ENCODE assay signal across 19 cellular contexts in the genomic region with DNA sequence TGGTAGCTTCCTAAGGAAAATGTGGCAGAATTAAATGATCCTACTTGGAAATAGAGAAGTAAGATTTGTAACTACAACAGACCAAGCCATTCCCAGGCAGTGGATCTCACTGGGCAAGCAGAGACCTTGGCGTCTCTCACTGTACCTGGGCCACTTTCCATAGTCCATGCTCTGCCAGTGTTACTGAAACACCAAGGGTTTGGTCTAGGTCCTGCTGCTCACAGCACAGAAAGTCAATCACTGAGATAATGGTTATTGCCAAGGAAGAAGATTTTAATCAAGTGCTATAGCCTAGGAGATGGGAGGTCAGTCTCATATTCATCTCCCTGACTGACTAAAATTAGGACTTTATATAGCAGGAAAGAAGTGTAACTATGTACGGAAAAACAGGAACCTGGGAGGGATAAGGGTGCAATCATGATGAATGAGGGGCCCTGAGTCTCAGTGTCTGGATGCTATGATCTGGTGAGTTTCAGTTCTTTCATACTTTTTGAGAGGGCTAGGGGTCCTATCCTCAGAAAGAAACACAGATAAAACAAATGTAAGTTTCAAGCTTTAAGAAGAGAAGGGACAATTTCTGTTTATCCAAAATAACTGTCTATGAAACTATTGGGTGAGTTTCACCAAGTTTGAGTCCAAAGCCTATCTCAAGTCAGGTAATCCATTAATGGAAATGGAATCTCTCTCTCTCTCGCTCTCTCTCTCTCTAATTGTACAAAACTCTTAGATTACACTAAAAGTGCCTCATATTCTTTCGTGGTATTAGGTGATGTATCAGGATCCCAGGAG. TPM values are rescaled to one million over a fixed set of nuclear protein-coding genes. Genes with fewer than 3 reads are reported as not detected.
DNase-seq lines count a peak whose midpoint lies in the region; ATAC-seq and TF ChIP-seq lines count a peak whose summit lies in the region.
"Had no signal": no experiment of that assay in that cellular context is flagged by ENCODE, and none has a peak within 500 bp of the region (broad histone marks: within the 10 kb centered on the region; RNA-seq: fewer than 3 reads in every experiment).

No MANE protein-coding gene starts in this region.

- H4K20me1 ChIP-seq in DOHH2 (ENCODE audit: control insufficient read depth, insufficient read depth, low read depth, low read length) = no peaks in the 10 kb centered on the region

- H3K9me3 ChIP-seq in CD4-positive, alpha-beta T cell (ENCODE audit: control insufficient read depth, low read length) = no peaks in the 10 kb centered on the region
- H3K9me3 ChIP-seq in DOHH2 (ENCODE audit: control insufficient read depth, insufficient read depth, low read length) (no peaks in the 10 kb centered on the region), T-helper 17 cell (ENCODE audit: control insufficient read depth, low read length, poor library complexity, severe bottlenecking) (no peaks in the 10 kb centered on the region), stomach (no peaks in the 10 kb centered on the region)
- H3K9me3 ChIP-seq in effector memory CD4-positive, alpha-beta T cell (ENCODE audit: control insufficient read depth, low read length) = no peaks in the 10 kb centered on the region
- H3K9me3 ChIP-seq: body of pancreas, esophagus muscularis mucosa had no signal

- no peaks in the 10 kb centered on the region for H3K36me3 Mint-ChIP-seq in CD4-positive, alpha-beta T cell (ENCODE audit: low read depth)
- H3K36me3 Mint-ChIP-seq in T-helper 17 cell (ENCODE audit: low read depth) = no peaks in the 10 kb centered on the region

- H3K4me3 ChIP-seq in DOHH2 (ENCODE audit: low read length) (no peak overlapping the region), stomach (no peak overlapping the region)
- no peak overlapping the region for H3K4me3 ChIP-seq in effector memory CD4-positive, alpha-beta T cell (ENCODE audit: insufficient read depth, low read depth, low read length, poor library complexity, severe bottlenecking)
- H3K4me3 ChIP-seq: body of pancreas, esophagus muscularis mucosa had no signal

- no peak for DNase-seq in CD4-positive, alpha-beta T cell
- DNase-seq in T-helper 17 cell = no peak
- DNase-seq in effector memory CD4-positive, alpha-beta T cell = no peak
- DNase-seq in amniotic stem cell (lab: John Stamatoyannopoulos, UW) = no peak
- no peak for DNase-seq in NCI-H82 (lab: John Stamatoyannopoulos, UW)
- no peak for DNase-seq in stomach
- DNase-seq: dermis blood vessel endothelial cell; Karpas-422; mesenchymal stem cell; NCI-H146; NCI-H526 treated with DMSO at 0.1 percent for 48 hours; retina; stimulated activated CD4-positive, alpha-beta T cell treated with anti-CD3 and anti-CD28 coated beads, Interleukin-15, amount 100 ng/mL, for 24 hours had no signal

- H3K27ac ChIP-seq in CD4-positive, alpha-beta T cell (ENCODE audit: low read depth, low read length) = no peak overlapping the region
- H3K27ac ChIP-seq in DOHH2 (ENCODE audit: low read depth, low read length) (no peak overlapping the region), stomach (peak overlapping the region in 1 of 5 donors; percentile 18)
- peak overlapping the region; percentile 20 for H3K27ac ChIP-seq in effector memory CD4-positive, alpha-beta T cell (ENCODE audit: insufficient read depth, low read length, poor library complexity, severe bottlenecking)
- H3K27ac ChIP-seq: body of pancreas, esophagus muscularis mucosa had no signal

- WGBS in stomach, 5 donors = 68 to 88% (median 84%) methylated on average over 4 of the region's 4 CpGs

- ATAC-seq in CD4-positive, alpha-beta T cell (ENCODE audit: poor library complexity) = no peak
- no peak for ATAC-seq in T-helper 17 cell
- ATAC-seq: body of pancreas, Panc1 had no signal

- H3K9me2 ChIP-seq in DOHH2 (replicated peaks; ENCODE audit: control insufficient read depth, low read length) = no peaks in the 10 kb centered on the region

- H3K27me3 Mint-ChIP-seq in CD4-positive, alpha-beta T cell = no peaks in the 10 kb centered on the region
- no peaks in the 10 kb centered on the region for H3K27me3 Mint-ChIP-seq in T-helper 17 cell

- peaks cover 48% of the 10 kb centered on the region for H3K4me1 Mint-ChIP-seq in CD4-positive, alpha-beta T cell (ENCODE audit: low read depth)
- H3K4me1 Mint-ChIP-seq in T-helper 17 cell = peaks cover 38% of the 10 kb centered on the region

- TF ChIP-seq EP300 in stomach (IDR thresholded peaks at IDR 0.05) = no peak

- no peaks in the 10 kb centered on the region for H3K9me3 Mint-ChIP-seq in CD4-positive, alpha-beta T cell

- H3K27ac Mint-ChIP-seq in CD4-positive, alpha-beta T cell = peak overlapping the region; percentile 67
- peak overlapping the region; percentile 97 for H3K27ac Mint-ChIP-seq in T-helper 17 cell

- CTCF ChIA-PET in CD4-positive, alpha-beta T cell (lab: Charles Lee) = no interaction called here

- H3F3A ChIP-seq in DOHH2 (ENCODE audit: control insufficient read depth, insufficient read depth) = no peaks in the 10 kb centered on the region

- H3K4me1 ChIP-seq in DOHH2 (ENCODE audit: control insufficient read depth, low read length) = peaks cover 63% of the 10 kb centered on the region
- H3K4me1 ChIP-seq in effector memory CD4-positive, alpha-beta T cell (ENCODE audit: control insufficient read depth, insufficient read depth, low read length, poor library complexity, severe bottlenecking) = peaks cover 27% of the 10 kb centered on the region
- H3K4me1 ChIP-seq in stomach = no peaks in the 10 kb centered on the region
- H3K4me1 ChIP-seq: body of pancreas, esophagus muscularis mucosa had no signal

- TF ChIP-seq POLR2A in stomach (IDR thresholded peaks at IDR 0.05) = no peak

- H3K36me3 ChIP-seq in DOHH2 (ENCODE audit: control insufficient read depth, low read length) = no peaks in the 10 kb centered on the region
- H3K36me3 ChIP-seq in effector memory CD4-positive, alpha-beta T cell (ENCODE audit: control insufficient read depth, insufficient read depth, low read length) = no peaks in the 10 kb centered on the region
- H3K36me3 ChIP-seq in stomach = no peaks in the 10 kb centered on the region
- H3K36me3 ChIP-seq: esophagus muscularis mucosa had no signal

- no peak overlapping the region for H3K4me3 Mint-ChIP-seq in CD4-positive, alpha-beta T cell
- peak overlapping the region; percentile 46 for H3K4me3 Mint-ChIP-seq in T-helper 17 cell

- no peaks in the 10 kb centered on the region for H3K79me2 ChIP-seq in DOHH2 (ENCODE audit: control insufficient read depth, low read length)

- H3K4me2 ChIP-seq in DOHH2 (ENCODE audit: low read length) = peak overlapping the region; percentile 24; the same call in 1 of the 2 replicates

- POLR2A ChIA-PET in CD4-positive, alpha-beta T cell (lab: Charles Lee) = interaction anchor here (1.2 to 6.3 kb wide), 2 partner anchors 13 to 30 kb away, joined by 3 to 57 read pairs; partner anchors contain the start of gene CLDND1

- intact Hi-C loops in CD4-positive, alpha-beta T cell (cut with DNase I, micrococcal nuclease) = no loop called here
- intact Hi-C loops in stomach (cut with DNase I; ENCODE audit: low total_unique reads) = no loop called here

- no peak for TF ChIP-seq CTCF in CD4-positive, alpha-beta T cell (IDR thresholded peaks at IDR 0.05)
- TF ChIP-seq CTCF in DOHH2 (IDR thresholded peaks at IDR 0.05; ENCODE audit: low read depth, low read length, poor library complexity, severe bottlenecking) (no peak), stomach (IDR thresholded peaks at IDR 0.05) (no peak)

- no peaks in the 10 kb centered on the region for H3K27me3 ChIP-seq in CD4-positive, alpha-beta T cell (ENCODE audit: control insufficient read depth, insufficient read depth, low read length)
- no peaks in the 10 kb centered on the region for H3K27me3 ChIP-seq in DOHH2 (ENCODE audit: control insufficient read depth, low read length)
- no peaks in the 10 kb centered on the region for H3K27me3 ChIP-seq in effector memory CD4-positive, alpha-beta T cell (replicated peaks; ENCODE audit: control insufficient read depth, insufficient read depth, low read length, poor library complexity, severe bottlenecking)
- no peaks in the 10 kb centered on the region for H3K27me3 ChIP-seq in stomach
- H3K27me3 ChIP-seq: body of pancreas had no signal

RNA-seq across cellular contexts. Expression of gene GPR15, which starts 20.6 kb away (rescaled TPM):
- total RNA-seq in CD4-positive, alpha-beta T cell = 1 to 10 TPM; 8.4 to 9.6 TPM
- total RNA-seq in T-helper 17 cell (100 to 1,000 TPM in 1 of 2 donors, 10 to 100 TPM in 1; 43.2 to 181 TPM), stomach (not detected)
- under 1 TPM in 1 of 3 donors, not detected in 2; 0.25 TPM for polyA plus RNA-seq in stomach
- total RNA-seq: body of pancreas, dermis blood vessel endothelial cell, temporal lobe had no signal
- polyA plus RNA-seq: BJ had no signal

RNA-seq across cellular contexts. Expression of gene CLDND1, which starts 29.7 kb away (rescaled TPM):
- total RNA-seq in CD4-positive, alpha-beta T cell = 100 to 1,000 TPM; 168 to 185 TPM
- total RNA-seq in T-helper 17 cell (100 to 1,000 TPM; 195 to 285 TPM), stomach (100 to 1,000 TPM in 3 of 5 donors, 10 to 100 TPM in 2; 64.9 to 161 (median 144) TPM)
- polyA plus RNA-seq in stomach = 10 to 100 TPM; 20.6 to 43.7 (median 24.8) TPM

RNA-seq across cellular contexts. Expression of gene CPOX, which starts 41.0 kb away (rescaled TPM):
- 10 to 100 TPM in 1 of 2 experiments, 1 to 10 TPM in 1; 7.0 to 10.5 TPM for total RNA-seq in CD4-positive, alpha-beta T cell
- total RNA-seq in T-helper 17 cell (10 to 100 TPM; 17.1 to 19.8 TPM), stomach (10 to 100 TPM in 4 of 5 donors, 1 to 10 TPM in 1; 4.1 to 43.7 (median 23.7) TPM)
- polyA plus RNA-seq in stomach = 1 to 10 TPM; 4.1 to 8.9 (median 5.9) TPM

RNA-seq across cellular contexts. Expression of gene OR5K2, which starts 54.9 kb away (rescaled TPM):
- not detected for total RNA-seq in CD4-positive, alpha-beta T cell
- total RNA-seq in T-helper 17 cell = not detected
- not detected for total RNA-seq in stomach
- polyA plus RNA-seq in stomach = not detected
- total RNA-seq: body of pancreas, dermis blood vessel endothelial cell, esophagus muscularis mucosa, temporal lobe had no signal
- polyA plus RNA-seq: BJ had no signal

Comparison
In these comparisons a context has a peak if more than half of its experiments do, and no peak if none do; other contexts are left out.
1. RNA of gene GPR15, which starts 20.6 kb away (total RNA-seq): 43.2 to 181 TPM in T-helper 17 cell and 8.4 to 9.6 TPM in CD4-positive, alpha-beta T cell; not detected in stomach; every median in the first group is over 4 times any median in the second.